ENCODE assay signal across 8 cellular contexts in genomic region chr6:17714879-17715860, GRCh38. TPM values are rescaled to one million over a fixed set of nuclear protein-coding genes. Genes with fewer than 3 reads are reported as not detected.
DNase-seq lines count a peak whose midpoint lies in the region; ATAC-seq and TF ChIP-seq lines count a peak whose summit lies in the region.

No MANE protein-coding gene starts in this region.

- H3K9me3 ChIP-seq in transverse colon: no peaks in the 10 kb centered on the region

- H3K4me3 ChIP-seq in transverse colon: no peak overlapping the region

- DNase-seq in A172 (ENCODE audit: low spot score): peak; percentile 92
- peak; percentile 24 for DNase-seq in SIG-M5 (lab: John Stamatoyannopoulos, UW)
- no peak for DNase-seq in effector memory CD8-positive, alpha-beta T cell
- peak; percentile 38 to 45 for DNase-seq in stimulated activated CD4-positive, alpha-beta T cell treated with anti-CD3 and anti-CD28 coated beads, Interleukin-2, amount 100 ng/mL, for 24 hours
- DNase-seq in transverse colon: no peak

- no peak overlapping the region for H3K27ac ChIP-seq in transverse colon

- peak overlapping the region; percentile 0 to 45 for H3K27ac Mint-ChIP-seq in effector memory CD8-positive, alpha-beta T cell

- TF ChIP-seq CTCF in transverse colon (IDR thresholded peaks at IDR 0.05): no peak

- TF ChIP-seq EP300 in transverse colon (IDR thresholded peaks at IDR 0.05; ENCODE audit: low read depth): no peak

- no peaks in the 10 kb centered on the region for H3K4me1 ChIP-seq in transverse colon

- intact Hi-C loops in transverse colon (cut with DNase I; ENCODE audit: low total_unique reads): no loop called here

- H3K27me3 Mint-ChIP-seq in effector memory CD8-positive, alpha-beta T cell: no peaks in the 10 kb centered on the region

- H3K4me3 Mint-ChIP-seq in effector memory CD8-positive, alpha-beta T cell: peak overlapping the region in 1 of 2 donors; percentile 29

- peak; percentile 89 for ATAC-seq in GM18861 (IDR thresholded peaks at IDR 0.05; ENCODE audit: unreplicated experiment)
- peak; percentile 86 for ATAC-seq in HG03064 (IDR thresholded peaks at IDR 0.05; ENCODE audit: low read depth, unreplicated experiment)
- peak; percentile 68 for ATAC-seq in effector memory CD8-positive, alpha-beta T cell (replicated peaks)
- no peak for ATAC-seq in GM21515 (IDR thresholded peaks at IDR 0.05; ENCODE audit: unreplicated experiment)

- no peaks in the 10 kb centered on the region for H3K9me3 Mint-ChIP-seq in effector memory CD8-positive, alpha-beta T cell

- H3K36me3 ChIP-seq in transverse colon: no peaks in the 10 kb centered on the region

- TF ChIP-seq POLR2A in transverse colon (IDR thresholded peaks at IDR 0.05): no peak

- H3K27me3 ChIP-seq in transverse colon: no peaks in the 10 kb centered on the region

- no peaks in the 10 kb centered on the region for H3K36me3 Mint-ChIP-seq in effector memory CD8-positive, alpha-beta T cell (ENCODE audit: insufficient read depth)

- in situ Hi-C loops in transverse colon (cut with MboI; ENCODE audit: low pct_ligation_motif_present in 1 of 4, low pct_unique_long_range_greater_than_20kb in 1 of 4, low sequenced_read_pairs in 3 of 4): no loop called here

- 65 to 74% methylated on average over 9 to 10 of the region's 10 CpGs for WGBS in transverse colon (ENCODE audit: low coverage in 1 of 2), 2 donors

- H3K4me1 Mint-ChIP-seq in effector memory CD8-positive, alpha-beta T cell (ENCODE audit: low read depth in 2 of 2): peaks cover 8% of the 10 kb centered on the region in 2 donors

RNA-seq across cellular contexts. Expression of gene NUP153, which starts 8.4 kb away (rescaled TPM):
- 35.6 and 40.4 TPM in 2 replicates for total RNA-seq in A172 (2014; rRNA removed; shearing (Covaris generic))
- total RNA-seq in transverse colon: 10 to 100 TPM; 27.9 to 37.0 (median 32.1) TPM

Comparison
In these comparisons a context has a peak if more than half of its experiments do, and no peak if none do; other contexts are left out.
1. DNase-seq: peak in A172 (single experiment), SIG-M5 (single experiment) and stimulated activated CD4-positive, alpha-beta T cell treated with anti-CD3 and anti-CD28 coated beads, Interleukin-2, amount 100 ng/mL, for 24 hours (2 of 2); none in effector memory CD8-positive, alpha-beta T cell (0 of 3) and transverse colon (single experiment).